9 cellular contexts compared by ENCODE assay signal in genomic region chr16:66751992-66752322, GRCh38. TPM values are rescaled to one million over a fixed set of nuclear protein-coding genes. Genes with fewer than 3 reads are reported as not detected.
A peak's percentile ranks its signal among the peaks of the same experiment; 100 is the strongest.
DNase-seq lines count a peak whose midpoint lies in the region; ATAC-seq, FAIRE-seq and TF ChIP-seq lines count a peak whose summit lies in the region.
"Had no signal": no experiment of that assay in that cellular context is flagged by ENCODE, and none has a peak within 500 bp of the region (broad histone marks: within the 10 kb centered on the region; RNA-seq: fewer than 3 reads in every experiment).

No MANE protein-coding gene starts in this region.

- no peaks in the 10 kb centered on the region for H4K20me1 ChIP-seq in fibroblast of lung (ENCODE audit: control insufficient read depth, extremely low read depth, insufficient read depth, low read length)

- H3K36me3 ChIP-seq in SK-N-MC (ENCODE audit: insufficient read depth, low read length) (peaks cover 18% of the 10 kb centered on the region; the same call in 1 of the 2 replicates), fibroblast of lung (ENCODE audit: control insufficient read depth, insufficient read depth, low read length) (peaks cover 2% of the 10 kb centered on the region), skeletal muscle satellite cell (ENCODE audit: insufficient read depth, low read length) (peaks cover 21% of the 10 kb centered on the region)

- H2AFZ ChIP-seq in fibroblast of lung (ENCODE audit: low read length), result peak overlapping the region; percentile 91

- DNase-seq in GM12892 (ENCODE audit: insufficient read length) (no peak), SK-N-MC (ENCODE audit: low read depth, low spot score) (no peak), fibroblast of lung (ENCODE audit: low read depth in 2 of 2) (no peak), occipital lobe (lab: John Stamatoyannopoulos, UW) (no peak), activated gamma-delta T cell treated with Interleukin-2 at 50 U/mL for 16 hours (no peak)

- H3K9ac ChIP-seq in SK-N-MC (ENCODE audit: insufficient read length) (peak overlapping the region; percentile 92), fibroblast of lung (ENCODE audit: insufficient read depth, low read length) (no peak overlapping the region), skeletal muscle satellite cell (ENCODE audit: low read depth, low read length) (peak overlapping the region; percentile 98)

- peaks cover 39% of the 10 kb centered on the region for H3K79me2 ChIP-seq in fibroblast of lung (ENCODE audit: control insufficient read depth, insufficient read depth, low read length)

- H3K4me2 ChIP-seq in fibroblast of lung (ENCODE audit: extremely low read depth, insufficient read depth, low read length) (peak overlapping the region; percentile 87), skeletal muscle satellite cell (ENCODE audit: low read length) (peak overlapping the region; percentile 88)

- H3K4me1 ChIP-seq in fibroblast of lung (ENCODE audit: control insufficient read depth, extremely low read depth, insufficient read depth, low read length) (peaks cover 5% of the 10 kb centered on the region), skeletal muscle satellite cell (ENCODE audit: control insufficient read depth, insufficient read depth, low read length) (peaks cover 19% of the 10 kb centered on the region)

- H3K27me3 ChIP-seq in fibroblast of lung (ENCODE audit: control insufficient read depth, insufficient read depth, low read length) (no peaks in the 10 kb centered on the region), skeletal muscle satellite cell (ENCODE audit: control insufficient read depth, insufficient read depth, low read length) (no peaks in the 10 kb centered on the region)

- H3K4me3 ChIP-seq in SK-N-MC, result peak overlapping the region; percentile 83
- H3K4me3 ChIP-seq in fibroblast of lung (replicated peaks in 1 of 4; ENCODE audit: control extremely low read depth in 1 of 4, insufficient read depth in 1 of 4, low read depth in 3 of 4, low read length in 4 of 4), result peak overlapping the region in 3 of 4 experiments; percentile 21 to 93 (median 57)
- peak overlapping the region; percentile 88 for H3K4me3 ChIP-seq in skeletal muscle satellite cell (ENCODE audit: low read length)

- FAIRE-seq in GM12892 (lab: Jason Lieb, UNC), result peak; percentile 38
- FAIRE-seq: islet of Langerhans had no signal

- H3K9me3 ChIP-seq in SK-N-MC (ENCODE audit: low read depth, low read length), result no peaks in the 10 kb centered on the region
- no peaks in the 10 kb centered on the region for H3K9me3 ChIP-seq in fibroblast of lung (ENCODE audit: control insufficient read depth, insufficient read depth, low read depth, low read length)
- H3K9me3 ChIP-seq in skeletal muscle satellite cell (replicated peaks; ENCODE audit: low read length), result no peaks in the 10 kb centered on the region

- TF ChIP-seq POLR2A in GM12892 (IDR thresholded peaks at IDR 0.05; ENCODE audit: low read depth, low read length), result no peak

- ATAC-seq in GM18870 (IDR thresholded peaks at IDR 0.05; ENCODE audit: unreplicated experiment) (no peak), HG03520 (IDR thresholded peaks at IDR 0.05; ENCODE audit: unreplicated experiment) (no peak)

- TF ChIP-seq CTCF in fibroblast of lung (conservative IDR thresholded peaks at IDR 0.05 in 1 of 2, IDR thresholded peaks at IDR 0.05 in 1 of 2; ENCODE audit: low read depth in 1 of 2, low read length in 2 of 2), result peak in 1 of 2 donors; percentile 1

- no peak overlapping the region for H3K27ac ChIP-seq in SK-N-MC
- H3K27ac ChIP-seq in fibroblast of lung (ENCODE audit: insufficient read depth, low read length), result no peak overlapping the region

RNA-seq across cellular contexts. Expression of gene DYNC1LI2, which starts 0.5 kb away (rescaled TPM):
- polyA plus RNA-seq in GM12892 (2012; ENCODE audit: missing spikeins), result 20.8 TPM
- total RNA-seq in fibroblast of lung (115 and 173 TPM in 2 replicates), occipital lobe (175 TPM)
- polyA plus RNA-seq in fibroblast of lung, result 78.5 and 83.3 TPM in 2 replicates
- 59.8 and 68.3 TPM in 2 replicates for polyA plus RNA-seq in fibroblast of lung (2012)
- 36.1 and 57.3 TPM in 2 replicates for polyA minus RNA-seq in fibroblast of lung (ENCODE audit: low replicate concordance)
- 100 and 113 TPM in 2 replicates for total RNA-seq in skeletal muscle satellite cell (2012; rRNA removed)

RNA-seq across cellular contexts. Expression of gene TERB1, which starts 49.4 kb away (rescaled TPM):
- polyA plus RNA-seq in GM12892 (2012; ENCODE audit: missing spikeins), result not detected
- total RNA-seq in fibroblast of lung (under 0.01 and 0.17 TPM in 2 replicates), occipital lobe (0.31 TPM)
- not detected in 2 replicates for polyA plus RNA-seq in fibroblast of lung
- not detected in 2 replicates for polyA plus RNA-seq in fibroblast of lung (2012)
- polyA minus RNA-seq in fibroblast of lung (ENCODE audit: low replicate concordance), result not detected in 2 replicates
- 0.25 TPM in 1 of 2 replicates, not detected in the other for total RNA-seq in skeletal muscle satellite cell (2012; rRNA removed)

RNA-seq across cellular contexts. Expression of gene CMTM4, which starts 55.4 kb away (rescaled TPM):
- 0.55 TPM for polyA plus RNA-seq in GM12892 (2012; ENCODE audit: missing spikeins)
- 6.9 and 10.2 TPM in 2 replicates for total RNA-seq in fibroblast of lung
- polyA plus RNA-seq in fibroblast of lung, result 6.9 and 12.8 TPM in 2 replicates
- 5.4 and 10.5 TPM in 2 replicates for polyA plus RNA-seq in fibroblast of lung (2012)
- polyA minus RNA-seq in fibroblast of lung (ENCODE audit: low replicate concordance), result 10.2 and 18.7 TPM in 2 replicates
- total RNA-seq in skeletal muscle satellite cell (2012; rRNA removed), result 15.2 and 18.6 TPM in 2 replicates
- 70.7 TPM for total RNA-seq in occipital lobe
